In the genomic region with DNA sequence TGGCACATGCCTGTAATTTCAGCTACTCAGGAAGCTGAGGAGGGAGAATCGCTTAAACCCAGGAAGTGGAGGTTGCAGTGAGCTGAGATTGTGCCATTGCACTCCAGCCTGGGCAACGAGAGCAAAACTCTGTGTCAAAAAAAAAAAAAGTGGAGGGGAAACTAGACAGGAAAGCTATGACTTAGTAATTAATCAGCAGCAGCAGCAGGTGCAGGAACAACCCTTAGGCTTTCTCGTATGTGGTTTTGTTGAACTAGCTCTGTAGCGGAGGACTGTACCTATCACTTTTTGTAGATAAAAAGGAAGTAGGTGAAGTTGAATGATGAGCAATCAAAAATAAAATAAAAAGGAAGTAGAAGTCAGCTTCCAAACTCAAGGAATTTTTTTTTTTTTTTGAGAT, we compare ENCODE assay signal across 8 cellular contexts.
DNase-seq lines count a peak whose midpoint lies in the region; ATAC-seq and TF ChIP-seq lines count a peak whose summit lies in the region.

No MANE protein-coding gene starts in this region.

- H3K36me3 Mint-ChIP-seq in activated naive CD4-positive, alpha-beta T cell treated with anti-CD3 and anti-CD28 coated beads, Interleukin-2, amount 10 ng/mL, durations not matched to agents 7 days and 5 days: no peaks in the 10 kb centered on the region
- H3K36me3 Mint-ChIP-seq in stimulated activated effector memory CD8-positive, alpha-beta T cell treated with anti-CD3 and anti-CD28 coated beads, Interleukin-12 subunit alpha, Interleukin-12 subunit beta, amount 100 ng/mL, for 72 hours: no peaks in the 10 kb centered on the region

- DNase-seq in activated T-cell treated with anti-CD3 and anti-CD28 coated beads for 24 hours (ENCODE audit: low read depth) (peak; percentile 2), MV-4-11 (lab: John Stamatoyannopoulos, UW) (peak; percentile 28), HuH-7 (ENCODE audit: low spot score) (no peak), heart left ventricle (no peak)
- no peak for DNase-seq in activated T-cell treated with anti-CD3 and anti-CD28 coated beads, Interleukin-2, amount 50 U/mL, for 1 hour
- peak; percentile 21 for DNase-seq in activated naive CD4-positive, alpha-beta T cell treated with anti-CD3 and anti-CD28 coated beads, Interleukin-2, amount 10 ng/mL, durations not matched to agents 7 days and 5 days
- DNase-seq in stimulated activated effector memory CD8-positive, alpha-beta T cell treated with anti-CD3 and anti-CD28 coated beads, Interleukin-12 subunit alpha, Interleukin-12 subunit beta, amount 100 ng/mL, for 72 hours (ENCODE audit: low spot score in 2 of 2): no peak

- no peaks in the 10 kb centered on the region for H3K36me3 ChIP-seq in heart left ventricle

- no peaks in the 10 kb centered on the region for H3K4me1 ChIP-seq in heart left ventricle

- peak overlapping the region; percentile 54 for H3K4me3 Mint-ChIP-seq in activated naive CD4-positive, alpha-beta T cell treated with anti-CD3 and anti-CD28 coated beads, Interleukin-2, amount 10 ng/mL, durations not matched to agents 7 days and 5 days
- H3K4me3 Mint-ChIP-seq in stimulated activated effector memory CD8-positive, alpha-beta T cell treated with anti-CD3 and anti-CD28 coated beads, Interleukin-12 subunit alpha, Interleukin-12 subunit beta, amount 100 ng/mL, for 72 hours: peak overlapping the region; percentile 35

- no peaks in the 10 kb centered on the region for H3K27me3 ChIP-seq in heart left ventricle

- WGBS in heart left ventricle, 4 donors: 55 to 62% (median 59%) methylated on average over 4 of the region's 4 CpGs

- TF ChIP-seq CTCF in heart left ventricle (IDR thresholded peaks at IDR 0.05): no peak

- peaks cover 10% of the 10 kb centered on the region for H3K4me1 Mint-ChIP-seq in activated naive CD4-positive, alpha-beta T cell treated with anti-CD3 and anti-CD28 coated beads, Interleukin-2, amount 10 ng/mL, durations not matched to agents 7 days and 5 days
- H3K4me1 Mint-ChIP-seq in stimulated activated effector memory CD8-positive, alpha-beta T cell treated with anti-CD3 and anti-CD28 coated beads, Interleukin-12 subunit alpha, Interleukin-12 subunit beta, amount 100 ng/mL, for 72 hours: no peaks in the 10 kb centered on the region

- H3K27ac Mint-ChIP-seq in activated naive CD4-positive, alpha-beta T cell treated with anti-CD3 and anti-CD28 coated beads, Interleukin-2, amount 10 ng/mL, durations not matched to agents 7 days and 5 days: peak overlapping the region; percentile 24
- H3K27ac Mint-ChIP-seq in stimulated activated effector memory CD8-positive, alpha-beta T cell treated with anti-CD3 and anti-CD28 coated beads, Interleukin-12 subunit alpha, Interleukin-12 subunit beta, amount 100 ng/mL, for 72 hours: no peak overlapping the region

- no peak for TF ChIP-seq POLR2A in heart left ventricle (IDR thresholded peaks at IDR 0.05)

- peak overlapping the region in 1 of 12 donors; percentile 15 for H3K4me3 ChIP-seq in heart left ventricle

- CTCF ChIA-PET in activated naive CD4-positive, alpha-beta T cell treated with anti-CD3 and anti-CD28 coated beads, Interleukin-2, amount 10 ng/mL, durations not matched to agents 7 days and 5 days (lab: Charles Lee): no interaction called here

- H3K27me3 Mint-ChIP-seq in activated naive CD4-positive, alpha-beta T cell treated with anti-CD3 and anti-CD28 coated beads, Interleukin-2, amount 10 ng/mL, durations not matched to agents 7 days and 5 days: peaks cover 15% of the 10 kb centered on the region

- intact Hi-C loops in heart left ventricle (cut with DNase I): no loop called here

- no peaks in the 10 kb centered on the region for H3K9me3 ChIP-seq in heart left ventricle

- H3K9me3 Mint-ChIP-seq in activated naive CD4-positive, alpha-beta T cell treated with anti-CD3 and anti-CD28 coated beads, Interleukin-2, amount 10 ng/mL, durations not matched to agents 7 days and 5 days: no peaks in the 10 kb centered on the region
- H3K9me3 Mint-ChIP-seq in stimulated activated effector memory CD8-positive, alpha-beta T cell treated with anti-CD3 and anti-CD28 coated beads, Interleukin-12 subunit alpha, Interleukin-12 subunit beta, amount 100 ng/mL, for 72 hours: no peaks in the 10 kb centered on the region

- no peak overlapping the region for H3K27ac ChIP-seq in heart left ventricle

- peak; percentile 76 for ATAC-seq in stimulated activated effector memory CD8-positive, alpha-beta T cell treated with anti-CD3 and anti-CD28 coated beads, Interleukin-12 subunit alpha, Interleukin-12 subunit beta, amount 100 ng/mL, for 72 hours
- no peak for ATAC-seq in HG03039 (IDR thresholded peaks at IDR 0.05; ENCODE audit: unreplicated experiment)
- ATAC-seq in heart left ventricle: no peak

Comparison
In these comparisons a context has a peak if more than half of its experiments do, and no peak if none do; other contexts are left out.
1. DNase-seq: peak in activated T-cell treated with anti-CD3 and anti-CD28 coated beads for 24 hours (single experiment), MV-4-11 (single experiment) and activated naive CD4-positive, alpha-beta T cell treated with anti-CD3 and anti-CD28 coated beads, Interleukin-2, amount 10 ng/mL, durations not matched to agents 7 days and 5 days (single experiment); none in activated T-cell treated with anti-CD3 and anti-CD28 coated beads, Interleukin-2, amount 50 U/mL, for 1 hour (single experiment), stimulated activated effector memory CD8-positive, alpha-beta T cell treated with anti-CD3 and anti-CD28 coated beads, Interleukin-12 subunit alpha, Interleukin-12 subunit beta, amount 100 ng/mL, for 72 hours (0 of 2), HuH-7 (single experiment) and heart left ventricle (0 of 5).